In genomic region chr11:34357646-34358257, GRCh38 we compare ENCODE assay signal across 8 cellular contexts. TPM values are rescaled to one million over a fixed set of nuclear protein-coding genes. Genes with fewer than 3 reads are reported as not detected.
DNase-seq lines count a peak whose midpoint lies in the region; ATAC-seq, FAIRE-seq and TF ChIP-seq lines count a peak whose summit lies in the region.

TSS of gene ABTB2 (minus strand) at chr11:34358010.

- peaks cover 12% of the 10 kb centered on the region for H3K4me1 Mint-ChIP-seq in activated naive CD4-positive, alpha-beta T cell treated with anti-CD3 and anti-CD28 coated beads, Interleukin-2, amount 50 U/mL, for 24 hours

- H3K36me3 ChIP-seq in SK-N-MC (ENCODE audit: insufficient read depth, low read length) (0 out of 2 replicates have a peak, but pooled peaks cover 4% of the 10 kb centered on the region), pancreas (no peaks in the 10 kb centered on the region), tibial nerve (no peaks in the 10 kb centered on the region)

- H3K4me3 Mint-ChIP-seq in activated naive CD4-positive, alpha-beta T cell treated with anti-CD3 and anti-CD28 coated beads, Interleukin-2, amount 50 U/mL, for 24 hours, result peak within 1 kb of the TSS; percentile 88

- WGBS in pancreas, 2 donors, result 0% methylated on average over 46 to 59 of the region's 59 CpGs
- WGBS in tibial nerve, 2 donors, result 0 to 1% methylated on average over 39 to 51 of the region's 59 CpGs

- H3K36me3 Mint-ChIP-seq in activated naive CD4-positive, alpha-beta T cell treated with anti-CD3 and anti-CD28 coated beads, Interleukin-2, amount 50 U/mL, for 24 hours, result no peaks in the 10 kb centered on the region

- H3K9me3 ChIP-seq in SK-N-MC (ENCODE audit: low read depth, low read length) (no peaks in the 10 kb centered on the region), pancreas (no peaks in the 10 kb centered on the region), tibial nerve (no peaks in the 10 kb centered on the region)

- H3K9me3 Mint-ChIP-seq in activated naive CD4-positive, alpha-beta T cell treated with anti-CD3 and anti-CD28 coated beads, Interleukin-2, amount 50 U/mL, for 24 hours, result no peaks in the 10 kb centered on the region

- TF ChIP-seq POLR2A in tibial nerve (IDR thresholded peaks at IDR 0.05), result peak; percentile 95 to 97

- TF ChIP-seq EP300 in tibial nerve (IDR thresholded peaks at IDR 0.05), result peak in 1 of 2 donors; percentile 97

- H3K4me3 ChIP-seq in SK-N-MC (peak within 1 kb of the TSS; percentile 91), pancreas (peak within 1 kb of the TSS; percentile 36 to 71 (median 46)), tibial nerve (peak within 1 kb of the TSS; percentile 51 to 79 (median 66))

- intact Hi-C loops in Right ventricle myocardium inferior (cut with DNase I) (loop anchor here (1.0 to 10.0 kb wide), 5 partner anchors 47 to 503 kb away; partner anchors contain the start of genes CAPRIN1 and NAT10), pancreas (cut with DNase I) (loop anchor here in 1 of 3 donors (5.0 kb wide), 1 partner anchor 180 kb away; no protein-coding TSS in a partner anchor)

- peak within 1 kb of the TSS; percentile 64 for H3K9ac ChIP-seq in SK-N-MC (ENCODE audit: insufficient read length)

- peak; percentile 86 for ATAC-seq in HG02610 (IDR thresholded peaks at IDR 0.05; ENCODE audit: unreplicated experiment)
- peak; percentile 95 for ATAC-seq in Right ventricle myocardium inferior
- ATAC-seq in pancreas, result peak; percentile 88 to 94 (median 90)

- DNase-seq in GM10266 (ENCODE audit: extremely low spot score), result peak; percentile 95
- peak; percentile 96 for DNase-seq in NCI-H1092 (lab: John Stamatoyannopoulos, UW)
- peak; percentile 59 for DNase-seq in SK-N-MC (ENCODE audit: low read depth, low spot score)
- DNase-seq in Right ventricle myocardium inferior (ENCODE audit: missing footprints), result peak; percentile 99
- peak; percentile 96 to 98 (median 98) for DNase-seq in pancreas
- peak; percentile 98 to 99 for DNase-seq in tibial nerve (ENCODE audit: low spot score in 2 of 2)

- H3K27ac Mint-ChIP-seq in activated naive CD4-positive, alpha-beta T cell treated with anti-CD3 and anti-CD28 coated beads, Interleukin-2, amount 50 U/mL, for 24 hours, result peak within 1 kb of the TSS; percentile 36

- FAIRE-seq in pancreas (lab: Jason Lieb, UNC), result no peak

- H3K27ac ChIP-seq in SK-N-MC, result 0 out of 2 replicates have a peak within 1 kb of the TSS, but pooled peaks have one; percentile 40
- H3K27ac ChIP-seq in pancreas, result peak within 1 kb of the TSS; percentile 56 to 84 (median 78)
- peak within 1 kb of the TSS; percentile 38 to 85 (median 72) for H3K27ac ChIP-seq in tibial nerve

- no peak for TF ChIP-seq CTCF in GM10266 (IDR thresholded peaks at IDR 0.05; ENCODE audit: control insufficient read depth, insufficient read depth, low read depth, missing control alignments)
- TF ChIP-seq CTCF in pancreas (IDR thresholded peaks at IDR 0.05), result no peak
- TF ChIP-seq CTCF in tibial nerve (IDR thresholded peaks at IDR 0.05), result peak in 1 of 5 experiments; percentile 35

- no peaks in the 10 kb centered on the region for H3K27me3 ChIP-seq in pancreas
- H3K27me3 ChIP-seq in tibial nerve, result peaks cover 0 to 3% of the 10 kb centered on the region in 2 donors

- H3K27me3 Mint-ChIP-seq in activated naive CD4-positive, alpha-beta T cell treated with anti-CD3 and anti-CD28 coated beads, Interleukin-2, amount 50 U/mL, for 24 hours, result peaks cover 24% of the 10 kb centered on the region

- H3K4me1 ChIP-seq in pancreas (peaks cover 5 to 7% (median 6%) of the 10 kb centered on the region in 3 donors), tibial nerve (peaks cover 0 to 53% (median 15%) of the 10 kb centered on the region in 4 donors)

RNA-seq across cellular contexts. Expression of gene ABTB2, which starts in this region (rescaled TPM):
- 14.3 TPM for total RNA-seq in Right ventricle myocardium inferior
- total RNA-seq in pancreas, result 1 to 10 TPM in 5 of 6 donors, under 1 TPM in 1; 0.97 to 4.4 (median 2.2) TPM
- 1 to 10 TPM in 1 of 2 donors, under 1 TPM in 1; 0.63 to 1.3 TPM for polyA plus RNA-seq in pancreas
- 1 to 10 TPM; 7.1 to 9.3 (median 7.7) TPM for total RNA-seq in tibial nerve

Comparison
In these comparisons a context has a peak if more than half of its experiments do, and no peak if none do; other contexts are left out.
1. Peak in every context shown above with its lines: DNase-seq, ATAC-seq, H3K4me3 ChIP-seq and H3K27ac ChIP-seq.